In genomic region chr17:80826955-80827645, GRCh38 we compare ENCODE assay signal across 10 cellular contexts.
DNase-seq lines count a peak whose midpoint lies in the region; TF ChIP-seq lines count a peak whose summit lies in the region.
"Had no signal": no experiment of that assay in that cellular context is flagged by ENCODE, and none has a peak within 500 bp of the region (broad histone marks: within the 10 kb centered on the region; RNA-seq: fewer than 3 reads in every experiment).

No MANE protein-coding gene starts in this region.

- H3K4me1 ChIP-seq in fibroblast of lung (ENCODE audit: control insufficient read depth, extremely low read depth, insufficient read depth, low read length) (peaks cover 9% of the 10 kb centered on the region), transverse colon (peaks cover under 1 to 3% (median 2%) of the 10 kb centered on the region in 4 donors), colonic mucosa (peaks cover under 1% of the 10 kb centered on the region)

- H3K9me3 ChIP-seq in fibroblast of lung (ENCODE audit: control insufficient read depth, insufficient read depth, low read depth, low read length): no peaks in the 10 kb centered on the region
- H3K9me3 ChIP-seq in transverse colon: no peaks in the 10 kb centered on the region
- no peaks in the 10 kb centered on the region for H3K9me3 ChIP-seq in colonic mucosa
- H3K9me3 ChIP-seq: ovary had no signal

- H4K20me1 ChIP-seq in fibroblast of lung (ENCODE audit: control insufficient read depth, extremely low read depth, insufficient read depth, low read length): no peaks in the 10 kb centered on the region

- peak; percentile 15 for DNase-seq in DMS 273 (lab: John Stamatoyannopoulos, UW; ENCODE audit: unreplicated experiment)
- DNase-seq in DMS 273 treated with DMSO at 0.1 percent for 48 hours (lab: John Stamatoyannopoulos, UW): no peak
- DNase-seq in fibroblast of lung (ENCODE audit: low read depth in 2 of 2): peak; percentile 98 to 99
- peak; percentile 76 for DNase-seq in occipital lobe (lab: John Stamatoyannopoulos, UW)
- no peak for DNase-seq in NCI-H1092 treated with DMSO at 0.1 percent for 48 hours (lab: John Stamatoyannopoulos, UW)
- DNase-seq in transverse colon: no peak
- DNase-seq in colonic mucosa: no peak

- peaks cover 41% of the 10 kb centered on the region for H3K36me3 Mint-ChIP-seq in T-helper 1 cell treated with Interleukin-12 subunit alpha and Interleukin-12 subunit beta and Interleukin-4 antibody, amounts not matched to agents 30 μg/mL and 1 μg/mL, for 36 hours (ENCODE audit: low read depth)

- H2AFZ ChIP-seq in fibroblast of lung (ENCODE audit: low read length): no peak overlapping the region

- in situ Hi-C loops in transverse colon (cut with MboI; ENCODE audit: low pct_ligation_motif_present in 1 of 4, low pct_unique_long_range_greater_than_20kb in 1 of 4, low sequenced_read_pairs in 3 of 4): no loop called here

- H3K4me3 ChIP-seq in fibroblast of lung (replicated peaks in 1 of 4; ENCODE audit: control extremely low read depth in 1 of 4, insufficient read depth in 1 of 4, low read depth in 3 of 4, low read length in 4 of 4): no peak overlapping the region
- no peak overlapping the region for H3K4me3 ChIP-seq in transverse colon
- no peak overlapping the region for H3K4me3 ChIP-seq in colonic mucosa
- H3K4me3 ChIP-seq: ovary had no signal

- H3K27me3 ChIP-seq in fibroblast of lung (ENCODE audit: control insufficient read depth, insufficient read depth, low read length) (no peaks in the 10 kb centered on the region), transverse colon (no peaks in the 10 kb centered on the region), colonic mucosa (no peaks in the 10 kb centered on the region)
- H3K27me3 ChIP-seq: ovary had no signal

- H3K4me2 ChIP-seq in fibroblast of lung (ENCODE audit: extremely low read depth, insufficient read depth, low read length): no peak overlapping the region

- TF ChIP-seq EP300 in transverse colon (IDR thresholded peaks at IDR 0.05; ENCODE audit: low read depth): no peak

- WGBS in transverse colon (ENCODE audit: low coverage in 1 of 2), 2 donors: 78 to 80% methylated on average over 7 to 20 of the region's 20 CpGs

- H3K9me3 Mint-ChIP-seq in T-helper 1 cell treated with Interleukin-12 subunit alpha and Interleukin-12 subunit beta and Interleukin-4 antibody, amounts not matched to agents 30 μg/mL and 1 μg/mL, for 36 hours: no peaks in the 10 kb centered on the region

- H3K79me2 ChIP-seq in fibroblast of lung (ENCODE audit: control insufficient read depth, insufficient read depth, low read length): no peaks in the 10 kb centered on the region

- H3K4me1 Mint-ChIP-seq in T-helper 1 cell treated with Interleukin-12 subunit alpha and Interleukin-12 subunit beta and Interleukin-4 antibody, amounts not matched to agents 30 μg/mL and 1 μg/mL, for 36 hours (ENCODE audit: low read depth): peaks cover 48% of the 10 kb centered on the region

- no peak for TF ChIP-seq POLR2A in transverse colon (IDR thresholded peaks at IDR 0.05)

- H3K27ac ChIP-seq in fibroblast of lung (ENCODE audit: insufficient read depth, low read length) (peak overlapping the region; percentile 91), transverse colon (no peak overlapping the region), colonic mucosa (no peak overlapping the region)
- H3K27ac ChIP-seq: 22Rv1, ovary had no signal

- no peak for TF ChIP-seq CTCF in fibroblast of lung (conservative IDR thresholded peaks at IDR 0.05 in 1 of 2, IDR thresholded peaks at IDR 0.05 in 1 of 2; ENCODE audit: low read depth in 1 of 2, low read length in 2 of 2)
- no peak for TF ChIP-seq CTCF in transverse colon (IDR thresholded peaks at IDR 0.05)
- no peak for TF ChIP-seq CTCF in colonic mucosa (IDR thresholded peaks at IDR 0.05)

- peak overlapping the region; percentile 90 for H3K27ac Mint-ChIP-seq in T-helper 1 cell treated with Interleukin-12 subunit alpha and Interleukin-12 subunit beta and Interleukin-4 antibody, amounts not matched to agents 30 μg/mL and 1 μg/mL, for 36 hours

- H3K27me3 Mint-ChIP-seq in T-helper 1 cell treated with Interleukin-12 subunit alpha and Interleukin-12 subunit beta and Interleukin-4 antibody, amounts not matched to agents 30 μg/mL and 1 μg/mL, for 36 hours (ENCODE audit: low read depth): no peaks in the 10 kb centered on the region

- H3K9ac ChIP-seq in fibroblast of lung (ENCODE audit: insufficient read depth, low read length) (peak overlapping the region; percentile 7), colonic mucosa (ENCODE audit: low read depth in 2 of 2, low read length in 2 of 2) (no peak overlapping the region)

- peaks cover 2% of the 10 kb centered on the region for H3K36me3 ChIP-seq in fibroblast of lung (ENCODE audit: control insufficient read depth, insufficient read depth, low read length)
- peaks cover 0 to 7% (median 0%) of the 10 kb centered on the region in 4 donors for H3K36me3 ChIP-seq in transverse colon
- H3K36me3 ChIP-seq in colonic mucosa: peaks cover 3% of the 10 kb centered on the region
- H3K36me3 ChIP-seq: ovary had no signal

- intact Hi-C loops in transverse colon (cut with DNase I; ENCODE audit: low total_unique reads) (no loop called here), colonic mucosa (cut with DNase I) (no loop called here)

- peak overlapping the region; percentile 53 for H3K4me3 Mint-ChIP-seq in T-helper 1 cell treated with Interleukin-12 subunit alpha and Interleukin-12 subunit beta and Interleukin-4 antibody, amounts not matched to agents 30 μg/mL and 1 μg/mL, for 36 hours

Comparison
In these comparisons a context has a peak if more than half of its experiments do, and no peak if none do; other contexts are left out.
1. DNase-seq: peak in DMS 273 (single experiment), fibroblast of lung (2 of 2) and occipital lobe (single experiment); none in DMS 273 treated with DMSO at 0.1 percent for 48 hours (single experiment), NCI-H1092 treated with DMSO at 0.1 percent for 48 hours (single experiment), transverse colon (single experiment) and colonic mucosa (single experiment).